In the genomic region with DNA sequence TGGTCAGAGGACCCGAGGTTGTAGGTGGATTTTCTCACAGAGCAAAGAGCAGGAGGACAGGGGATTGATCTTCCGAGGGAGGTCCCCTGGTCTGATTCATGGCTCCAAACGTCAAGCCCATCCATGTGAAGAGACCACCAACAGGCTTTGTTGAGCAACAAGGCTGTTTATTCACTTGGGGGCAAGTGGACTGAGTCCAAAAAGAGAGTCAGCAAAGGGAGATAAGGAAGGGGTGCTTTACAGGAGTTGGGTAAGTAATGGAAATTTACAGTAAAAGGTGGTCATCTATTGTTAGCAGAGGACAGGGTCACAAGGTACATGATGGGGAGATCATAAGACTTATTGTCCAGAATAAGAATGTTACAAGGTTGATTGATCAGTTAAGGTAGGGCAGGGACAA, we compare ENCODE assay signal across 13 cellular contexts.
DNase-seq lines count a peak whose midpoint lies in the region; ATAC-seq, FAIRE-seq and TF ChIP-seq lines count a peak whose summit lies in the region.
"Had no signal": no experiment of that assay in that cellular context is flagged by ENCODE, and none has a peak within 500 bp of the region (broad histone marks: within the 10 kb centered on the region; RNA-seq: fewer than 3 reads in every experiment).

No MANE protein-coding gene starts in this region.

- peak overlapping the region; percentile 46 for H3K9ac ChIP-seq in keratinocyte (ENCODE audit: control insufficient read depth, extremely low read depth, insufficient read depth, low read length)

- H3K36me3 Mint-ChIP-seq in naive thymus-derived CD4-positive, alpha-beta T cell, result peaks cover 0 to 18% (median 0%) of the 10 kb centered on the region in 5 donors
- H3K36me3 Mint-ChIP-seq: CD14-positive monocyte; CD8-positive, alpha-beta T cell had no signal

- dilution Hi-C loops in keratinocyte (cut with MboI; ENCODE audit: extremely low pct_ligation_motif_present, low sequenced_read_pairs), result no loop called here

- H3K9me3 Mint-ChIP-seq in naive thymus-derived CD4-positive, alpha-beta T cell, result peaks cover 27 to 69% (median 49%) of the 10 kb centered on the region in 11 donors

- no peak overlapping the region for H2AFZ ChIP-seq in keratinocyte (ENCODE audit: control insufficient read depth, low read length)

- H3K9me3 ChIP-seq in RWPE2 (ENCODE audit: severe bottlenecking) (peaks cover 8% of the 10 kb centered on the region), keratinocyte (ENCODE audit: control insufficient read depth, low read depth, low read length) (peaks cover 3% of the 10 kb centered on the region), heart right ventricle (peaks cover 0 to 71% (median 0%) of the 10 kb centered on the region in 11 donors)
- peaks cover 0 to 77% (median 0%) of the 10 kb centered on the region in 3 experiments for H3K9me3 ChIP-seq in naive thymus-derived CD4-positive, alpha-beta T cell (ENCODE audit: control insufficient read depth in 2 of 3, low read length in 3 of 3)
- H3K9me3 ChIP-seq: A549 had no signal

- no peaks in the 10 kb centered on the region for H3K27me3 Mint-ChIP-seq in naive thymus-derived CD4-positive, alpha-beta T cell

- H3K4me1 ChIP-seq in RWPE2 (ENCODE audit: insufficient read depth, poor library complexity, severe bottlenecking), result peaks cover 3% of the 10 kb centered on the region
- H3K4me1 ChIP-seq in keratinocyte (ENCODE audit: control insufficient read depth, extremely low read depth, insufficient read depth, low read length), result peaks cover 12% of the 10 kb centered on the region
- no peaks in the 10 kb centered on the region for H3K4me1 ChIP-seq in heart right ventricle
- H3K4me1 ChIP-seq in naive thymus-derived CD4-positive, alpha-beta T cell (ENCODE audit: control insufficient read depth in 2 of 2, insufficient read depth in 2 of 2, low read length in 2 of 2), result no peaks in the 10 kb centered on the region
- H3K4me1 ChIP-seq: A549 had no signal

- no peak for TF ChIP-seq CTCF in RWPE2 (IDR thresholded peaks at IDR 0.05; ENCODE audit: poor library complexity, severe bottlenecking)
- no peak for TF ChIP-seq CTCF in keratinocyte (optimal IDR thresholded peaks at IDR 0.05 in 1 of 3, IDR thresholded peaks at IDR 0.05 in 1 of 3, conservative IDR thresholded peaks at IDR 0.05 in 1 of 3; ENCODE audit: extremely low read depth in 1 of 3, insufficient read depth in 2 of 3, low read length in 3 of 3)
- no peak for TF ChIP-seq CTCF in heart right ventricle (IDR thresholded peaks at IDR 0.05)

- H3K27me3 ChIP-seq in RWPE2 (ENCODE audit: insufficient read depth, poor library complexity, severe bottlenecking) (no peaks in the 10 kb centered on the region), keratinocyte (ENCODE audit: control insufficient read depth, extremely low read depth, insufficient read depth, low read length) (no peaks in the 10 kb centered on the region), heart right ventricle (no peaks in the 10 kb centered on the region)
- H3K27me3 ChIP-seq in naive thymus-derived CD4-positive, alpha-beta T cell (ENCODE audit: control insufficient read depth in 2 of 2, insufficient read depth in 2 of 2, low read length in 2 of 2), result no peaks in the 10 kb centered on the region

- 42 to 46% methylated on average over 3 of the region's 3 CpGs for WGBS in heart right ventricle, 2 donors

- CTCF ChIA-PET in naive thymus-derived CD4-positive, alpha-beta T cell (lab: Charles Lee), result no interaction called here

- H3K4me1 Mint-ChIP-seq in naive thymus-derived CD4-positive, alpha-beta T cell, result no peaks in the 10 kb centered on the region
- H3K4me1 Mint-ChIP-seq: CD14-positive monocyte had no signal

- no peaks in the 10 kb centered on the region for H3K9me1 ChIP-seq in keratinocyte (ENCODE audit: control insufficient read depth, extremely low read depth, insufficient read depth, low read length)

- DNase-seq in HK-2 (ENCODE audit: unreplicated experiment) (peak; percentile 41), RWPE2 (ENCODE audit: low spot score) (no peak), keratinocyte (ENCODE audit: low read depth, low spot score) (no peak), heart right ventricle (no peak), NCI-H526 treated with DMSO at 0.1 percent for 48 hours (lab: John Stamatoyannopoulos, UW) (no peak)
- no peak for DNase-seq in naive thymus-derived CD4-positive, alpha-beta T cell
- DNase-seq: COR-L47, GF-D8, IMR-90 had no signal

- H3K4me3 Mint-ChIP-seq in naive thymus-derived CD4-positive, alpha-beta T cell, result no peak overlapping the region
- H3K4me3 Mint-ChIP-seq: CD14-positive monocyte; CD8-positive, alpha-beta T cell had no signal

- no peaks in the 10 kb centered on the region for H3K79me2 ChIP-seq in keratinocyte (ENCODE audit: control insufficient read depth, insufficient read depth, low read length)

- H3K27ac ChIP-seq in RWPE2 (ENCODE audit: poor library complexity, severe bottlenecking) (peak overlapping the region; percentile 93), keratinocyte (ENCODE audit: control insufficient read depth, insufficient read depth, low read length) (peak overlapping the region; percentile 74), heart right ventricle (no peak overlapping the region)
- no peak overlapping the region for H3K27ac ChIP-seq in naive thymus-derived CD4-positive, alpha-beta T cell (ENCODE audit: low read depth, low read length)

- no peak overlapping the region for H3K4me3 ChIP-seq in RWPE2 (ENCODE audit: severe bottlenecking)
- no peak overlapping the region for H3K4me3 ChIP-seq in keratinocyte (ENCODE audit: control insufficient read depth in 2 of 3, extremely low read depth in 1 of 3, insufficient read depth in 2 of 3, low read depth in 1 of 3, low read length in 3 of 3)
- H3K4me3 ChIP-seq in heart right ventricle, result no peak overlapping the region
- H3K4me3 ChIP-seq in naive thymus-derived CD4-positive, alpha-beta T cell (ENCODE audit: low read length), result no peak overlapping the region
- H3K4me3 ChIP-seq: A549 had no signal

- peak; percentile 20 for FAIRE-seq in keratinocyte (lab: Jason Lieb, UNC)
- FAIRE-seq: A549, GM19239 had no signal

- H4K20me1 ChIP-seq in keratinocyte (ENCODE audit: control insufficient read depth, extremely low read depth, insufficient read depth, low read length), result no peaks in the 10 kb centered on the region

- H3K36me3 ChIP-seq in RWPE2 (ENCODE audit: low read depth) (no peaks in the 10 kb centered on the region), keratinocyte (ENCODE audit: control insufficient read depth in 2 of 2, extremely low read depth in 1 of 2, insufficient read depth in 2 of 2, low read length in 2 of 2) (no peaks in the 10 kb centered on the region), heart right ventricle (no peaks in the 10 kb centered on the region)
- H3K36me3 ChIP-seq in naive thymus-derived CD4-positive, alpha-beta T cell (ENCODE audit: control insufficient read depth in 2 of 3, insufficient read depth in 3 of 3, low read length in 3 of 3), result no peaks in the 10 kb centered on the region

- POLR2A ChIA-PET in naive thymus-derived CD4-positive, alpha-beta T cell (lab: Charles Lee), result no interaction called here

- ATAC-seq in RWPE2 (ENCODE audit: low read depth) (peak; percentile 13; the same call in 1 of the 3 replicates), heart right ventricle (no peak)
- no peak for ATAC-seq in naive thymus-derived CD4-positive, alpha-beta T cell
- ATAC-seq: CD8-positive, alpha-beta T cell had no signal

- intact Hi-C loops in heart right ventricle (cut with DNase I), result loop anchor here in 1 of 10 donors (10.0 kb wide), 1 partner anchor 60 kb away; no protein-coding TSS in a partner anchor
- intact Hi-C loops in naive thymus-derived CD4-positive, alpha-beta T cell (cut with micrococcal nuclease), result no loop called here

- H3K27ac Mint-ChIP-seq in naive thymus-derived CD4-positive, alpha-beta T cell, result no peak overlapping the region
- H3K27ac Mint-ChIP-seq: CD14-positive monocyte; CD8-positive, alpha-beta T cell had no signal

- H3K4me2 ChIP-seq in keratinocyte (ENCODE audit: control insufficient read depth, extremely low read depth, insufficient read depth, low read depth, low read length), result peak overlapping the region; percentile 7
- H3K4me2 ChIP-seq: A549 had no signal

Comparison
In these comparisons a context has a peak if more than half of its experiments do, and no peak if none do; other contexts are left out.
1. H3K27ac ChIP-seq: peak in RWPE2 (single experiment) and keratinocyte (single experiment); none in heart right ventricle (0 of 10) and naive thymus-derived CD4-positive, alpha-beta T cell (single experiment).